5 cellular contexts compared by ENCODE assay signal in genomic region chr5:15383021-15383420, GRCh38.
"Had no signal": no experiment of that assay in that cellular context is flagged by ENCODE, and none has a peak within 500 bp of the region (broad histone marks: within the 10 kb centered on the region; RNA-seq: fewer than 3 reads in every experiment).

No MANE protein-coding gene starts in this region.

- H3K4me2 ChIP-seq: GM23338 had no signal

- FAIRE-seq: HTR-8/SVneo, K562 had no signal

- H3K4me1 ChIP-seq: HAP-1 had no signal

- H2AFZ ChIP-seq: GM23338 had no signal

- H3K27ac Mint-ChIP-seq: GM23338 had no signal

- H3K4me3 ChIP-seq: GM23338, HAP-1, K562 had no signal

- H3K36me3 ChIP-seq: HAP-1 had no signal

- H3K9me3 Mint-ChIP-seq: GM23338 had no signal

- H3K9me3 ChIP-seq: HAP-1 had no signal

- ATAC-seq: HCT116, K562 had no signal

- H3K4me3 Mint-ChIP-seq: GM23338 had no signal
